Comparison of ENCODE assay signal across 8 cellular contexts in the genomic region with DNA sequence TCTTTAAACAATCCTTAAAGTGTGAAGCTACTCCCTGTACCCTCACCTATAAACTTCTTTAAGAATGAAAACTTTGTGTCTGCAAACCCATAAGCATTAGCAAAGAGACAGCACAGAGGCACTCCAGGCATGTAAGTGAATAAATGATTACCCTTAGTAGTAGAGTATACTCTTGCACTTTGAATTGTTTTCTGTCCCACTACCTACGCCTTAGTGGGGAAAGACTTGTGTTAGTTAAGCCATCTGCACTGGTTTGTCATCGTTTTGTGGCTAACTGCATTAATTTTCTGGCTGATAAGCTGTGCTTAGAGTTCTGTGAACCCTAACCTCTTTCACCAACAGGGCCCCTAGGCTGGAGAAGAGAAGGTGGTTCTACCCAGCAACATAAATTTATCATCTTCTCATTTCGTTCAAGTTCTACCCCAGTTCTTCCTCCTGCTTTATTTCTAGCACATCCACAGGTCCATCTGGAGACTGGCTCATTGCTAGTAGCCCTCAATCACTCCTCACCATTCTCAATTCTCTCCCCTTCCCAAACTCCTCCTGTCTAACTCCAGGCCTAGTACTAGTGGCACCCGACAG. TPM values are rescaled to one million over a fixed set of nuclear protein-coding genes. Genes with fewer than 3 reads are reported as not detected.
DNase-seq lines count a peak whose midpoint lies in the region; ATAC-seq and TF ChIP-seq lines count a peak whose summit lies in the region.

No MANE protein-coding gene starts in this region.

- H3K9me3 ChIP-seq in BE2C (no peaks in the 10 kb centered on the region), MG63 (no peaks in the 10 kb centered on the region), ectodermal cell (ENCODE audit: control insufficient read depth, low read length) (no peaks in the 10 kb centered on the region)

- H3K4me1 ChIP-seq in BE2C: no peaks in the 10 kb centered on the region
- no peaks in the 10 kb centered on the region for H3K4me1 ChIP-seq in ectodermal cell (ENCODE audit: control insufficient read depth, insufficient read depth, low read length)

- H3K9me3 Mint-ChIP-seq in nephron: no peaks in the 10 kb centered on the region

- peaks cover 26% of the 10 kb centered on the region for H3K36me3 Mint-ChIP-seq in nephron (ENCODE audit: low read depth)

- peak overlapping the region; percentile 95 to 98 (median 96) for H3K4me3 Mint-ChIP-seq in nephron

- peak overlapping the region; percentile 86 to 97 (median 96) for H3K27ac Mint-ChIP-seq in nephron

- H3K4me3 ChIP-seq in BE2C (ENCODE audit: low read depth, low read length) (peak overlapping the region; percentile 74), MG63 (peak overlapping the region; percentile 72), ectodermal cell (ENCODE audit: insufficient read depth, low read depth, low read length) (peak overlapping the region; percentile 86)

- WGBS in ectodermal cell, 2 experiments: 53 to 63% methylated on average over 4 of the region's 4 CpGs

- TF ChIP-seq CTCF in BE2C (IDR thresholded peaks at IDR 0.05; ENCODE audit: low read depth, low read length) (no peak), nephron (IDR thresholded peaks at IDR 0.05; ENCODE audit: unreplicated experiment in 3 of 3) (no peak)

- no peak overlapping the region for H3K27ac ChIP-seq in ectodermal cell (ENCODE audit: insufficient read depth, low read depth, low read length, poor library complexity, severe bottlenecking)

- no peak for ATAC-seq in GM18520 (IDR thresholded peaks at IDR 0.05; ENCODE audit: unreplicated experiment)

- H3K36me3 ChIP-seq in BE2C (no peaks in the 10 kb centered on the region), MG63 (peaks cover 8% of the 10 kb centered on the region), ectodermal cell (ENCODE audit: control insufficient read depth, insufficient read depth, low read length) (peaks cover 17% of the 10 kb centered on the region)

- H3K27me3 ChIP-seq in BE2C (no peaks in the 10 kb centered on the region), MG63 (no peaks in the 10 kb centered on the region), ectodermal cell (ENCODE audit: control insufficient read depth, insufficient read depth, low read length, poor library complexity, severe bottlenecking) (no peaks in the 10 kb centered on the region)

- no peaks in the 10 kb centered on the region for H3K27me3 Mint-ChIP-seq in nephron (ENCODE audit: low read depth)

- peaks cover 45% of the 10 kb centered on the region for H3K4me1 Mint-ChIP-seq in nephron

- DNase-seq in BE2C (no peak), MG63 (no peak), NCI-H748 (lab: John Stamatoyannopoulos, UW; ENCODE audit: unreplicated experiment) (no peak), ecto neural progenitor cell (ENCODE audit: low spot score) (no peak)
- DNase-seq in stimulated activated CD4-positive, alpha-beta T cell treated with anti-CD3 and anti-CD28 coated beads, Interleukin-2, amount 100 ng/mL, for 24 hours: no peak

RNA-seq across cellular contexts. Expression of a gene that starts 0.7 kb away (rescaled TPM):
- 6.1 TPM for polyA plus RNA-seq in BE2C (2012; ENCODE audit: insufficient read depth, insufficient read length, low read depth)
- 28.5 and 32.0 TPM in 2 replicates for total RNA-seq in MG63 (2014; rRNA removed; shearing (Covaris generic); ENCODE audit: low replicate concordance)
- 38.7 TPM for polyA plus RNA-seq in ectodermal cell (2013, experiment 1 of 4)
- 45.6 TPM for polyA plus RNA-seq in ectodermal cell (2013, experiment 2 of 4)
- polyA plus RNA-seq in ectodermal cell (2013, experiment 3 of 4): 30.2 TPM
- polyA plus RNA-seq in ectodermal cell (2013, experiment 4 of 4): 37.2 TPM

RNA-seq across cellular contexts. Expression of a gene that starts 21.6 kb away (rescaled TPM):
- polyA plus RNA-seq in BE2C (2012; ENCODE audit: insufficient read depth, insufficient read length, low read depth): 4.6 TPM
- total RNA-seq in MG63 (2014; rRNA removed; shearing (Covaris generic); ENCODE audit: low replicate concordance): 1.8 and 3.9 TPM in 2 replicates
- polyA plus RNA-seq in ectodermal cell (2013, experiment 1 of 4): 23.3 TPM
- polyA plus RNA-seq in ectodermal cell (2013, experiment 2 of 4): 25.5 TPM
- polyA plus RNA-seq in ectodermal cell (2013, experiment 3 of 4): 19.2 TPM
- 20.1 TPM for polyA plus RNA-seq in ectodermal cell (2013, experiment 4 of 4)
